Comparison of ENCODE assay signal across 30 cellular contexts in genomic region chr3:190629088-190629487, GRCh38.
"Had no signal": no experiment of that assay in that cellular context is flagged by ENCODE, and none has a peak within 500 bp of the region (broad histone marks: within the 10 kb centered on the region; RNA-seq: fewer than 3 reads in every experiment).

No MANE protein-coding gene starts in this region.

- DNase-seq: activated CD4-positive, alpha-beta memory T cell treated with anti-CD3 and anti-CD28 coated beads, Interleukin-2, amount 10 ng/mL, durations not matched to agents 7 days and 5 days; activated CD4-positive, alpha-beta T cell treated with anti-CD3 and anti-CD28 coated beads for 1 hour; activated CD4-positive, alpha-beta T cell treated with anti-CD3 and anti-CD28 coated beads for 4 hours; activated CD4-positive, alpha-beta T cell treated with anti-CD3 and anti-CD28 coated beads, Interleukin-2, amount 10 ng/mL, durations not matched to agents 24 days and 14 days; activated CD4-positive, alpha-beta T cell treated with anti-CD3 and anti-CD28 coated beads, Interleukin-2, amount 50 U/mL, for 1 hour; activated CD4-positive, alpha-beta T cell treated with anti-CD3 and anti-CD28 coated beads, Interleukin-2, amount 50 U/mL, for 48 hours; activated CD4-positive, CD25-positive, alpha-beta regulatory T cell; activated CD8-positive, alpha-beta memory T cell treated with anti-CD3 and anti-CD28 coated beads for 24 hours; activated CD8-positive, alpha-beta memory T cell treated with anti-CD3 and anti-CD28 coated beads, Interleukin-2, amount 10 ng/mL, durations not matched to agents 7 days and 5 days; activated CD8-positive, alpha-beta memory T cell treated with anti-CD3 and anti-CD28 coated beads, Interleukin-2, amount 50 U/mL, for 48 hours; activated effector memory CD4-positive, alpha-beta T cell treated with anti-CD3 and anti-CD28 coated beads, Interleukin-2, amount 50 U/mL, for 16 hours; activated gamma-delta T cell treated with Interleukin-2 at 50 U/mL for 16 hours; activated naive CD4-positive, alpha-beta T cell; activated naive CD4-positive, alpha-beta T cell treated with anti-CD3 and anti-CD28 coated beads for 36 hours; activated naive CD4-positive, alpha-beta T cell treated with anti-CD3 and anti-CD28 coated beads, Interleukin-2, amount 50 U/mL, for 16 hours; activated naive CD8-positive, alpha-beta T cell treated with anti-CD3 and anti-CD28 coated beads for 36 hours; activated T-cell treated with anti-CD3 and anti-CD28 coated beads, Interleukin-2, amount 50 U/mL, for 4 hours; adrenal gland; amniotic stem cell; aorta; body of pancreas; brain microvascular endothelial cell; central memory CD4-positive, alpha-beta T cell; SW 1271; T-helper 1 cell; T-helper 2 cell; T-helper 9 cell had no signal

- ATAC-seq: activated CD8-positive, alpha-beta memory T cell treated with anti-CD3 and anti-CD28 coated beads, Interleukin-2, amount 10 ng/mL, durations not matched to agents 7 days and 5 days; body of pancreas had no signal

- H3K27me3 Mint-ChIP-seq: activated CD4-positive, alpha-beta memory T cell treated with anti-CD3 and anti-CD28 coated beads, Interleukin-2, amount 10 ng/mL, durations not matched to agents 7 days and 5 days; activated CD4-positive, alpha-beta T cell treated with anti-CD3 and anti-CD28 coated beads, Interleukin-2, amount 10 ng/mL, durations not matched to agents 24 days and 14 days; activated CD8-positive, alpha-beta memory T cell treated with anti-CD3 and anti-CD28 coated beads, Interleukin-2, amount 10 ng/mL, durations not matched to agents 7 days and 5 days; activated naive CD8-positive, alpha-beta T cell treated with anti-CD3 and anti-CD28 coated beads for 36 hours had no signal

- H3K9me3 Mint-ChIP-seq: activated CD4-positive, alpha-beta T cell treated with anti-CD3 and anti-CD28 coated beads, Interleukin-2, amount 10 ng/mL, durations not matched to agents 24 days and 14 days; activated naive CD4-positive, alpha-beta T cell treated with anti-CD3 and anti-CD28 coated beads for 36 hours; activated naive CD4-positive, alpha-beta T cell treated with anti-CD3 and anti-CD28 coated beads, Interleukin-2, amount 50 U/mL, for 72 hours; activated naive CD8-positive, alpha-beta T cell treated with anti-CD3 and anti-CD28 coated beads for 36 hours; activated T-cell treated with anti-CD3 and anti-CD28 coated beads, Interleukin-2, amount 50 U/mL, for 4 hours; T-helper 1 cell treated with Interleukin-12 subunit alpha and Interleukin-12 subunit beta and Interleukin-4 antibody, amounts not matched to agents 30 μg/mL and 1 μg/mL, for 36 hours; T-helper 2 cell treated with Interferon-gamma antibody and Interleukin-4, amounts not matched to agents 5 μg/mL and 100 μg/mL, for 36 hours had no signal

- H3K27ac Mint-ChIP-seq: activated CD4-positive, alpha-beta memory T cell treated with anti-CD3 and anti-CD28 coated beads, Interleukin-2, amount 10 ng/mL, durations not matched to agents 7 days and 5 days; activated CD4-positive, alpha-beta T cell treated with anti-CD3 and anti-CD28 coated beads, Interleukin-2, amount 10 ng/mL, durations not matched to agents 24 days and 14 days; activated CD8-positive, alpha-beta memory T cell treated with anti-CD3 and anti-CD28 coated beads, Interleukin-2, amount 10 ng/mL, durations not matched to agents 7 days and 5 days; activated naive CD4-positive, alpha-beta T cell treated with anti-CD3 and anti-CD28 coated beads for 36 hours; activated naive CD8-positive, alpha-beta T cell treated with anti-CD3 and anti-CD28 coated beads for 36 hours; T-helper 1 cell treated with Interleukin-12 subunit alpha and Interleukin-12 subunit beta and Interleukin-4 antibody, amounts not matched to agents 30 μg/mL and 1 μg/mL, for 36 hours; T-helper 2 cell treated with Interferon-gamma antibody and Interleukin-4, amounts not matched to agents 5 μg/mL and 100 μg/mL, for 36 hours had no signal

- H3K4me3 Mint-ChIP-seq: activated CD4-positive, alpha-beta memory T cell treated with anti-CD3 and anti-CD28 coated beads, Interleukin-2, amount 10 ng/mL, durations not matched to agents 7 days and 5 days; activated CD4-positive, alpha-beta T cell treated with anti-CD3 and anti-CD28 coated beads, Interleukin-2, amount 10 ng/mL, durations not matched to agents 24 days and 14 days; activated CD8-positive, alpha-beta memory T cell treated with anti-CD3 and anti-CD28 coated beads, Interleukin-2, amount 10 ng/mL, durations not matched to agents 7 days and 5 days; activated naive CD4-positive, alpha-beta T cell treated with anti-CD3 and anti-CD28 coated beads for 36 hours; activated naive CD8-positive, alpha-beta T cell treated with anti-CD3 and anti-CD28 coated beads for 36 hours; activated T-cell treated with anti-CD3 and anti-CD28 coated beads, Interleukin-2, amount 50 U/mL, for 4 hours; T-helper 1 cell treated with Interleukin-12 subunit alpha and Interleukin-12 subunit beta and Interleukin-4 antibody, amounts not matched to agents 30 μg/mL and 1 μg/mL, for 36 hours; T-helper 2 cell treated with Interferon-gamma antibody and Interleukin-4, amounts not matched to agents 5 μg/mL and 100 μg/mL, for 36 hours had no signal
